Comparison of ENCODE assay signal across 12 cellular contexts in the genomic region with DNA sequence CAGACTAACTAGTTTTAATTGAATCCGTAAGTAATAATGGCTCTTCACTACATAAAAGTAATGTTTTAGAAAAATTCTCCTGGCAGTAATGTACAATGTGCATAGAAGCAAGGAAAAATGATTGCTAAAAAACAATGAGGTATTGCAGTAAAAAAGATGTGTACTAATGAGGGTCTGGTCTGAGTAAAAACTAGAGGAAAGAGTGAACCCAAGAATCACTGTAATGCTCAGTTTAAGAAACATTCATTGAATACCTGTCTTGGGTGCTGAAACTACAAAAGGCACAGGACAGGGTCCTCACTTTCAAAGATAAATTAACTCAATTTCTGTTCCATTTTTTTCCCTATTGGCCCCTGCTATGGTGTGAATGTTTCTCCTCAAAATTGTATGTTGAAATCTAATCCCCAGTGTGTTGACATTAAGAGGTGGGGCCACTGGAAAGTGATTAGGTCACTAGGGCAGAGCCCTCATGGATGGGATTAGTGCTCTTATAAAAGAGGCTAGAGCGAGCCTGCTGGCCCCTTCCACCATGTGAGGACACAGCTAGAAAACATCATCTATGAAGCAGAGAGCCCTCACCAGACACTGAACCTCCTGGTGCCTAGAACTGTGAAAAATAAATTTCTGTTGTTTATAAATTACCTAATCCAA. TPM values are rescaled to one million over a fixed set of nuclear protein-coding genes. Genes with fewer than 3 reads are reported as not detected.
DNase-seq lines count a peak whose midpoint lies in the region; ATAC-seq and TF ChIP-seq lines count a peak whose summit lies in the region.
"Had no signal": no experiment of that assay in that cellular context is flagged by ENCODE, and none has a peak within 500 bp of the region (broad histone marks: within the 10 kb centered on the region; RNA-seq: fewer than 3 reads in every experiment).

No MANE protein-coding gene starts in this region.

- peaks cover 7% of the 10 kb centered on the region for H3K36me3 Mint-ChIP-seq in activated T-helper 1 cell treated with anti-CD3 and anti-CD28 coated beads, Interleukin-12 subunit alpha, Interleukin-12 subunit beta, Interleukin-2, Interleukin-4 antibody, amounts not matched to agents 30 ng/mL and 10 ng/mL and 1 ng/mL, durations not matched to agents 14 hours and 24 hours and 36 hours (ENCODE audit: low read depth)

- peak; percentile 44 for DNase-seq in NCI-H510A treated with DMSO at 0.1 percent for 48 hours (lab: John Stamatoyannopoulos, UW)
- DNase-seq in NCI-H510A (lab: John Stamatoyannopoulos, UW) = no peak
- DNase-seq in activated T-helper 1 cell treated with anti-CD3 and anti-CD28 coated beads, Interleukin-12 subunit alpha, Interleukin-12 subunit beta, Interleukin-2, Interleukin-4 antibody, amounts not matched to agents 30 ng/mL and 10 ng/mL and 1 ng/mL, durations not matched to agents 14 hours and 24 hours and 36 hours (ENCODE audit: low spot score) = no peak
- DNase-seq in COR-L47 (lab: John Stamatoyannopoulos, UW) = no peak
- DNase-seq in NCI-H128 (lab: John Stamatoyannopoulos, UW; ENCODE audit: unreplicated experiment) = no peak
- DNase-seq: activated T-cell treated with anti-CD3 and anti-CD28 coated beads, Interleukin-2, amount 50 U/mL, for 24 hours; effector CD4-positive, alpha-beta T cell; substantia nigra had no signal

- H3K27me3 ChIP-seq in neutrophil = no peaks in the 10 kb centered on the region
- H3K27me3 ChIP-seq: SJSA1 had no signal

- H3K4me1 Mint-ChIP-seq in activated T-helper 1 cell treated with anti-CD3 and anti-CD28 coated beads, Interleukin-12 subunit alpha, Interleukin-12 subunit beta, Interleukin-2, Interleukin-4 antibody, amounts not matched to agents 30 ng/mL and 10 ng/mL and 1 ng/mL, durations not matched to agents 14 hours and 24 hours and 36 hours (ENCODE audit: low read depth) = peaks cover 47% of the 10 kb centered on the region

- peak overlapping the region; percentile 19 for H3K27ac Mint-ChIP-seq in activated T-helper 1 cell treated with anti-CD3 and anti-CD28 coated beads, Interleukin-12 subunit alpha, Interleukin-12 subunit beta, Interleukin-2, Interleukin-4 antibody, amounts not matched to agents 30 ng/mL and 10 ng/mL and 1 ng/mL, durations not matched to agents 14 hours and 24 hours and 36 hours

- H3K9me3 ChIP-seq in neutrophil = no peaks in the 10 kb centered on the region
- H3K9me3 ChIP-seq: SJSA1 had no signal

- H3K4me3 Mint-ChIP-seq in activated T-helper 1 cell treated with anti-CD3 and anti-CD28 coated beads, Interleukin-12 subunit alpha, Interleukin-12 subunit beta, Interleukin-2, Interleukin-4 antibody, amounts not matched to agents 30 ng/mL and 10 ng/mL and 1 ng/mL, durations not matched to agents 14 hours and 24 hours and 36 hours = no peak overlapping the region

- H3K9me3 Mint-ChIP-seq in activated T-helper 1 cell treated with anti-CD3 and anti-CD28 coated beads, Interleukin-12 subunit alpha, Interleukin-12 subunit beta, Interleukin-2, Interleukin-4 antibody, amounts not matched to agents 30 ng/mL and 10 ng/mL and 1 ng/mL, durations not matched to agents 14 hours and 24 hours and 36 hours = no peaks in the 10 kb centered on the region
- H3K9me3 Mint-ChIP-seq: activated T-cell treated with anti-CD3 and anti-CD28 coated beads, Interleukin-2, amount 50 U/mL, for 24 hours had no signal

- H3K4me3 ChIP-seq in neutrophil (ENCODE audit: low read depth in 1 of 2, low read length in 1 of 2) = peak overlapping the region; percentile 45
- H3K4me3 ChIP-seq: SJSA1 had no signal

- ATAC-seq in HG03039 (IDR thresholded peaks at IDR 0.05; ENCODE audit: unreplicated experiment) (peak; percentile 9), HG03378 (IDR thresholded peaks at IDR 0.05; ENCODE audit: unreplicated experiment) (no peak)

- intact Hi-C loops in activated T-helper 1 cell treated with anti-CD3 and anti-CD28 coated beads, Interleukin-12 subunit alpha, Interleukin-12 subunit beta, Interleukin-2, Interleukin-4 antibody, amounts not matched to agents 30 ng/mL and 10 ng/mL and 1 ng/mL, durations not matched to agents 14 hours and 24 hours and 36 hours (cut with micrococcal nuclease) = loop anchor here (1.0 to 5.0 kb wide), 5 partner anchors 8 to 102 kb away; no protein-coding TSS in a partner anchor

- no peaks in the 10 kb centered on the region for H3K36me3 ChIP-seq in neutrophil
- H3K36me3 ChIP-seq: SJSA1 had no signal

- H3K27me3 Mint-ChIP-seq in activated T-helper 1 cell treated with anti-CD3 and anti-CD28 coated beads, Interleukin-12 subunit alpha, Interleukin-12 subunit beta, Interleukin-2, Interleukin-4 antibody, amounts not matched to agents 30 ng/mL and 10 ng/mL and 1 ng/mL, durations not matched to agents 14 hours and 24 hours and 36 hours (ENCODE audit: insufficient read depth) = no peaks in the 10 kb centered on the region
- H3K27me3 Mint-ChIP-seq: activated T-cell treated with anti-CD3 and anti-CD28 coated beads, Interleukin-2, amount 50 U/mL, for 24 hours had no signal

- H3K4me1 ChIP-seq in neutrophil (ENCODE audit: control insufficient read depth in 1 of 2, insufficient read depth in 1 of 2, low read depth in 1 of 2, low read length in 1 of 2) = peaks cover 40 to 51% of the 10 kb centered on the region in 2 experiments
- H3K4me1 ChIP-seq: SJSA1 had no signal

- H3K27ac ChIP-seq in neutrophil = peak overlapping the region; percentile 87
- H3K27ac ChIP-seq: SJSA1 had no signal

- no peak for TF ChIP-seq CTCF in neutrophil (IDR thresholded peaks at IDR 0.05)

RNA-seq across cellular contexts. Expression of gene RPS6KA5, which starts 51.6 kb away (rescaled TPM):
- 16.6 and 16.7 TPM in 2 replicates for total RNA-seq in activated T-helper 1 cell treated with anti-CD3 and anti-CD28 coated beads, Interleukin-12 subunit alpha, Interleukin-12 subunit beta, Interleukin-2, Interleukin-4 antibody, amounts not matched to agents 30 ng/mL and 10 ng/mL and 1 ng/mL, durations not matched to agents 14 hours and 24 hours and 36 hours
